ENCODE assay signal across 11 cellular contexts in the genomic region with DNA sequence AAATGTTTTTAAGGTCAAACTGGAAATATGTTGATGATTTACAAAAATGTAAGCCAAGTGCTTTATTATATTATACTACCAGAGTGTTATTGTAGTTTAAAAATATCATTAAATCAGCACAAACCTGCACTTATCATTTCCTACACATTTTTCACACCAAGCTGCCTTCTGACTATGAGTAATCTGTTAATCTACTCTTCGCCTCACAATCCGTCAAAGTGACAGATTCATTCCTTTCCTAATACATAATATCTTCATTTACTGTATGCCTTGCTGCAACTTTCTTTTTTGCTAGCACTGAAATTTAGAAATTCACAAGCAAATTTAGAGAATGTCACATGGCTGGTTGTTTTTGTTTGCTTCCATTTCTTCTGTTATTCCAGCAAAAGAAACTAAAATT.
"Had no signal": no experiment of that assay in that cellular context is flagged by ENCODE, and none has a peak within 500 bp of the region (broad histone marks: within the 10 kb centered on the region; RNA-seq: fewer than 3 reads in every experiment).

No MANE protein-coding gene starts in this region.

- ATAC-seq: stimulated activated naive CD8-positive, alpha-beta T cell treated with anti-CD3 and anti-CD28 coated beads, Interleukin-15, Interleukin-2, amounts not matched to agents 100 U/mL and 50 U/mL, for 24 hours; WTC11 had no signal

- H3K4me3 ChIP-seq: prostate gland, suprapubic skin had no signal

- H3K27ac ChIP-seq: prostate gland, suprapubic skin had no signal

- H3K9me3 ChIP-seq: prostate gland, suprapubic skin had no signal

- H3K36me3 ChIP-seq: prostate gland, suprapubic skin had no signal

- H3K4me1 ChIP-seq: prostate gland, suprapubic skin had no signal

- DNase-seq: activated CD4-positive, alpha-beta T cell treated with anti-CD3 and anti-CD28 coated beads, Interleukin-2, amount 10 ng/mL, durations not matched to agents 7 days and 5 days; activated naive CD4-positive, alpha-beta T cell treated with anti-CD3 and anti-CD28 coated beads, Interleukin-2, amount 10 ng/mL, durations not matched to agents 7 days and 5 days; effector memory CD4-positive, alpha-beta T cell; hypothalamus; occipital lobe; stimulated activated CD4-positive, alpha-beta T cell treated with anti-CD3 and anti-CD28 coated beads, Interleukin-4, amount 100 ng/mL, for 1 hour; stimulated activated CD8-positive, alpha-beta memory T cell treated with anti-CD3 and anti-CD28 coated beads, Interleukin-4, amount 100 ng/mL, for 48 hours; stimulated activated naive CD8-positive, alpha-beta T cell treated with anti-CD3 and anti-CD28 coated beads, Interleukin-15, Interleukin-2, amounts not matched to agents 100 U/mL and 50 U/mL, for 24 hours had no signal

- H3K27me3 ChIP-seq: suprapubic skin had no signal
